11 cellular contexts compared by ENCODE assay signal in genomic region chr2:15965564-15966019, GRCh38. TPM values are rescaled to one million over a fixed set of nuclear protein-coding genes. Genes with fewer than 3 reads are reported as not detected.
DNase-seq lines count a peak whose midpoint lies in the region; ATAC-seq and TF ChIP-seq lines count a peak whose summit lies in the region.
"Had no signal": no experiment of that assay in that cellular context is flagged by ENCODE, and none has a peak within 500 bp of the region (broad histone marks: within the 10 kb centered on the region; RNA-seq: fewer than 3 reads in every experiment).

No MANE protein-coding gene starts in this region.

- no peaks in the 10 kb centered on the region for H3K27me3 ChIP-seq in upper lobe of right lung

- DNase-seq in cardiac septum (ENCODE audit: low spot score) (peak; percentile 68), Right ventricle myocardium superior (no peak), upper lobe of right lung (no peak), left colon (no peak), GM13977 (ENCODE audit: low spot score) (no peak), GM03348 (ENCODE audit: low spot score) (no peak)
- peak; percentile 85 for DNase-seq in activated naive CD4-positive, alpha-beta T cell treated with anti-CD3 and anti-CD28 coated beads for 36 hours
- DNase-seq in stimulated activated CD4-positive, alpha-beta T cell treated with anti-CD3 and anti-CD28 coated beads, Interleukin-12 subunit alpha, Interleukin-12 subunit beta, amount 100 ng/mL, for 4 hours = peak; percentile 52
- DNase-seq: GDM1, NCI-H2107 had no signal

- H3K36me3 ChIP-seq in upper lobe of right lung = no peaks in the 10 kb centered on the region

- H3K27ac ChIP-seq in upper lobe of right lung = no peak overlapping the region

- no peaks in the 10 kb centered on the region for H3K9me3 ChIP-seq in upper lobe of right lung

- TF ChIP-seq CTCF in upper lobe of right lung (IDR thresholded peaks at IDR 0.05) (no peak), GM13977 (IDR thresholded peaks at IDR 0.05; ENCODE audit: extremely low read depth, insufficient read depth, missing control alignments) (no peak)

- no peak for ATAC-seq in Right ventricle myocardium superior (ENCODE audit: poor library complexity)
- ATAC-seq in upper lobe of right lung = peak; percentile 13
- no peak for ATAC-seq in left colon

- H3K36me3 Mint-ChIP-seq in activated naive CD4-positive, alpha-beta T cell treated with anti-CD3 and anti-CD28 coated beads for 36 hours (ENCODE audit: low read depth) = no peaks in the 10 kb centered on the region

- H3K4me3 ChIP-seq in upper lobe of right lung = no peak overlapping the region

- peak overlapping the region; percentile 58 for H3K27ac Mint-ChIP-seq in activated naive CD4-positive, alpha-beta T cell treated with anti-CD3 and anti-CD28 coated beads for 36 hours

- CTCF ChIA-PET in activated naive CD4-positive, alpha-beta T cell treated with anti-CD3 and anti-CD28 coated beads for 36 hours (lab: Charles Lee) = interaction anchor here (0.9 to 3.5 kb wide), 4 partner anchors 8 to 26 kb away, joined by 4 to 14 read pairs (median 4); partner anchors contain the start of gene MYCN

- H3K9me3 Mint-ChIP-seq in activated naive CD4-positive, alpha-beta T cell treated with anti-CD3 and anti-CD28 coated beads for 36 hours = peaks cover 3% of the 10 kb centered on the region

- in situ Hi-C loops in GM13977 (cut with MboI; ENCODE audit: low pct_unique_long_range_greater_than_20kb, low sequenced_read_pairs, unreplicated experiment) = no loop called here

- intact Hi-C loops in cardiac septum (cut with DNase I) (no loop called here), Right ventricle myocardium superior (cut with DNase I) (no loop called here), upper lobe of right lung (cut with DNase I) (no loop called here), left colon (cut with DNase I, micrococcal nuclease) (no loop called here)
- intact Hi-C loops in activated naive CD4-positive, alpha-beta T cell treated with anti-CD3 and anti-CD28 coated beads for 36 hours (cut with micrococcal nuclease) = loop anchor here (5.0 kb wide), 2 partner anchors 702 to 762 kb away; partner anchors contain the start of gene CYRIA

- H3K27me3 Mint-ChIP-seq in activated naive CD4-positive, alpha-beta T cell treated with anti-CD3 and anti-CD28 coated beads for 36 hours (ENCODE audit: low read depth) = peaks cover 2% of the 10 kb centered on the region

- no peaks in the 10 kb centered on the region for H3K4me1 ChIP-seq in upper lobe of right lung

- peak overlapping the region; percentile 1 for H3K4me3 Mint-ChIP-seq in activated naive CD4-positive, alpha-beta T cell treated with anti-CD3 and anti-CD28 coated beads for 36 hours

- peaks cover 57% of the 10 kb centered on the region for H3K4me1 Mint-ChIP-seq in activated naive CD4-positive, alpha-beta T cell treated with anti-CD3 and anti-CD28 coated beads for 36 hours (ENCODE audit: low read depth)

RNA-seq across cellular contexts. Expression of gene MYCN, which starts 25.2 kb away (rescaled TPM):
- total RNA-seq in cardiac septum = 0.43 TPM
- 0.24 TPM for total RNA-seq in Right ventricle myocardium superior
- total RNA-seq in activated naive CD4-positive, alpha-beta T cell treated with anti-CD3 and anti-CD28 coated beads for 36 hours = under 1 TPM in 1 of 2 experiments, not detected in 1; 0.19 TPM
- total RNA-seq in upper lobe of right lung = 0.49 TPM
- total RNA-seq in left colon = 1 to 10 TPM in 1 of 2 donors, under 1 TPM in 1; 0.76 to 2.3 TPM
- total RNA-seq: osteoblast had no signal

Comparison
In these comparisons a context has a peak if more than half of its experiments do, and no peak if none do; other contexts are left out.
1. DNase-seq: peak in cardiac septum (single experiment), activated naive CD4-positive, alpha-beta T cell treated with anti-CD3 and anti-CD28 coated beads for 36 hours (single experiment) and stimulated activated CD4-positive, alpha-beta T cell treated with anti-CD3 and anti-CD28 coated beads, Interleukin-12 subunit alpha, Interleukin-12 subunit beta, amount 100 ng/mL, for 4 hours (single experiment); none in Right ventricle myocardium superior (single experiment), upper lobe of right lung (single experiment), left colon (0 of 2), GM13977 (single experiment) and GM03348 (single experiment).